In genomic region chr14:91350813-91351507, GRCh38 we compare ENCODE assay signal across 8 cellular contexts.
DNase-seq lines count a peak whose midpoint lies in the region; ATAC-seq and TF ChIP-seq lines count a peak whose summit lies in the region.

No MANE protein-coding gene starts in this region.

- DNase-seq in DMS79 treated with DMSO at 0.1 percent for 48 hours (lab: John Stamatoyannopoulos, UW): peak; percentile 92
- no peak for DNase-seq in neural progenitor cell (ENCODE audit: low spot score)
- DNase-seq in endothelial cell (ENCODE audit: low spot score): no peak
- no peak for DNase-seq in SW480 (ENCODE audit: low spot score)
- no peak for DNase-seq in C1 segment of cervical spinal cord (lab: John Stamatoyannopoulos, UW)

- H3K9ac ChIP-seq in neural progenitor cell: no peak overlapping the region

- no peaks in the 10 kb centered on the region for H3K36me3 Mint-ChIP-seq in IgD-negative memory B cell
- peaks cover 64% of the 10 kb centered on the region for H3K36me3 Mint-ChIP-seq in activated T-helper 17 cell treated with anti-CD3 and anti-CD28 coated beads, Interleukin-2, amount 50 U/mL, for 72 hours (ENCODE audit: low read depth)
- peaks cover 12% of the 10 kb centered on the region for H3K36me3 Mint-ChIP-seq in neural progenitor cell
- peaks cover 8% of the 10 kb centered on the region for H3K36me3 Mint-ChIP-seq in endothelial cell (ENCODE audit: low read depth, unreplicated experiment)

- H3K27ac Mint-ChIP-seq in IgD-negative memory B cell (peak overlapping the region; percentile 67 to 95 (median 94)), neural progenitor cell (peak overlapping the region; percentile 29), endothelial cell (ENCODE audit: unreplicated experiment) (no peak overlapping the region)
- peak overlapping the region; percentile 96 for H3K27ac Mint-ChIP-seq in activated T-helper 17 cell treated with anti-CD3 and anti-CD28 coated beads, Interleukin-2, amount 50 U/mL, for 72 hours

- H2AFZ ChIP-seq in neural progenitor cell (replicated peaks): no peak overlapping the region

- no peak overlapping the region for H3K4me3 ChIP-seq in neural progenitor cell

- H3K27me3 Mint-ChIP-seq in IgD-negative memory B cell: peaks cover 4% of the 10 kb centered on the region
- H3K27me3 Mint-ChIP-seq in activated T-helper 17 cell treated with anti-CD3 and anti-CD28 coated beads, Interleukin-2, amount 50 U/mL, for 72 hours: no peaks in the 10 kb centered on the region
- peaks cover 7% of the 10 kb centered on the region for H3K27me3 Mint-ChIP-seq in neural progenitor cell (ENCODE audit: insufficient read depth, low read depth)
- peaks cover 3% of the 10 kb centered on the region for H3K27me3 Mint-ChIP-seq in endothelial cell (ENCODE audit: unreplicated experiment)

- H3K4me1 Mint-ChIP-seq in IgD-negative memory B cell: peaks cover 61 to 78% (median 77%) of the 10 kb centered on the region in 3 donors
- peaks cover 71% of the 10 kb centered on the region for H3K4me1 Mint-ChIP-seq in activated T-helper 17 cell treated with anti-CD3 and anti-CD28 coated beads, Interleukin-2, amount 50 U/mL, for 72 hours
- peaks cover 76% of the 10 kb centered on the region for H3K4me1 Mint-ChIP-seq in neural progenitor cell
- H3K4me1 Mint-ChIP-seq in endothelial cell (ENCODE audit: unreplicated experiment): peaks cover 28% of the 10 kb centered on the region

- H3K36me3 ChIP-seq in neural progenitor cell: no peaks in the 10 kb centered on the region

- H3K9me3 Mint-ChIP-seq in IgD-negative memory B cell: no peaks in the 10 kb centered on the region
- H3K9me3 Mint-ChIP-seq in activated T-helper 17 cell treated with anti-CD3 and anti-CD28 coated beads, Interleukin-2, amount 50 U/mL, for 72 hours: no peaks in the 10 kb centered on the region
- H3K9me3 Mint-ChIP-seq in neural progenitor cell: no peaks in the 10 kb centered on the region
- H3K9me3 Mint-ChIP-seq in endothelial cell (ENCODE audit: unreplicated experiment): no peaks in the 10 kb centered on the region

- H3K27me3 ChIP-seq in neural progenitor cell: no peaks in the 10 kb centered on the region

- H3F3A ChIP-seq in neural progenitor cell (ENCODE audit: low read depth): peaks cover 32% of the 10 kb centered on the region

- H4K20me1 ChIP-seq in neural progenitor cell (ENCODE audit: low read depth): peaks cover 56% of the 10 kb centered on the region

- H3K27ac ChIP-seq in neural progenitor cell: no peak overlapping the region

- no peaks in the 10 kb centered on the region for H3K9me3 ChIP-seq in neural progenitor cell (ENCODE audit: low read depth)

- no peak for TF ChIP-seq CTCF in neural progenitor cell (IDR thresholded peaks at IDR 0.05)
- no peak for TF ChIP-seq CTCF in endothelial cell (IDR thresholded peaks at IDR 0.05; ENCODE audit: unreplicated experiment)

- H3K4me1 ChIP-seq in neural progenitor cell: peaks cover 45% of the 10 kb centered on the region

- peak; percentile 59 for ATAC-seq in GM21381 (IDR thresholded peaks at IDR 0.05; ENCODE audit: unreplicated experiment)
- ATAC-seq in activated T-helper 17 cell treated with anti-CD3 and anti-CD28 coated beads, Interleukin-2, amount 50 U/mL, for 72 hours (replicated peaks): peak; percentile 69

- H3K79me2 ChIP-seq in neural progenitor cell (ENCODE audit: low read depth): peaks cover 74% of the 10 kb centered on the region

- no peak overlapping the region for H3K4me2 ChIP-seq in neural progenitor cell

- peak overlapping the region; percentile 55 to 94 (median 82) for H3K4me3 Mint-ChIP-seq in IgD-negative memory B cell
- H3K4me3 Mint-ChIP-seq in activated T-helper 17 cell treated with anti-CD3 and anti-CD28 coated beads, Interleukin-2, amount 50 U/mL, for 72 hours: peak overlapping the region; percentile 89
- no peak overlapping the region for H3K4me3 Mint-ChIP-seq in neural progenitor cell
- H3K4me3 Mint-ChIP-seq in endothelial cell (ENCODE audit: unreplicated experiment): no peak overlapping the region

Comparison
In these comparisons a context has a peak if more than half of its experiments do, and no peak if none do; other contexts are left out.
1. H3K4me3 Mint-ChIP-seq: peak in IgD-negative memory B cell (4 of 4) and activated T-helper 17 cell treated with anti-CD3 and anti-CD28 coated beads, Interleukin-2, amount 50 U/mL, for 72 hours (single experiment); none in neural progenitor cell (single experiment) and endothelial cell (single experiment).